10 cellular contexts compared by ENCODE assay signal in genomic region chr11:119618208-119618909, GRCh38.
DNase-seq lines count a peak whose midpoint lies in the region; ATAC-seq and TF ChIP-seq lines count a peak whose summit lies in the region.
"Had no signal": no experiment of that assay in that cellular context is flagged by ENCODE, and none has a peak within 500 bp of the region (broad histone marks: within the 10 kb centered on the region; RNA-seq: fewer than 3 reads in every experiment).

No MANE protein-coding gene starts in this region.

- peaks cover 6% of the 10 kb centered on the region for H3K27me3 Mint-ChIP-seq in endodermal cell (ENCODE audit: insufficient read depth)
- peaks cover 18% of the 10 kb centered on the region for H3K27me3 Mint-ChIP-seq in T-helper 17 cell

- H3K9me3 Mint-ChIP-seq in endodermal cell: no peaks in the 10 kb centered on the region

- H3K27ac Mint-ChIP-seq in endodermal cell (peak overlapping the region; percentile 26), T-helper 17 cell (no peak overlapping the region)

- H3K4me3 ChIP-seq in BLaER1 (no peak overlapping the region), endodermal cell (ENCODE audit: low read length) (no peak overlapping the region)

- H3K36me3 Mint-ChIP-seq in endodermal cell (ENCODE audit: low read depth) (no peaks in the 10 kb centered on the region), T-helper 17 cell (ENCODE audit: low read depth) (no peaks in the 10 kb centered on the region)

- H3K4me2 ChIP-seq in BLaER1: peak overlapping the region; percentile 74

- TF ChIP-seq CTCF in endodermal cell (conservative IDR thresholded peaks at IDR 0.05): no peak

- H3K4me3 Mint-ChIP-seq in endodermal cell (no peak overlapping the region), T-helper 17 cell (no peak overlapping the region)

- H3K27me3 ChIP-seq in BLaER1: no peaks in the 10 kb centered on the region
- no peaks in the 10 kb centered on the region for H3K27me3 ChIP-seq in endodermal cell (ENCODE audit: control insufficient read depth, insufficient read depth, low read length, poor library complexity, severe bottlenecking)

- peaks cover 76% of the 10 kb centered on the region for H3K4me1 ChIP-seq in BLaER1
- H3K4me1 ChIP-seq in endodermal cell (ENCODE audit: control insufficient read depth, insufficient read depth, low read length): peaks cover 30% of the 10 kb centered on the region

- no peaks in the 10 kb centered on the region for H3K36me3 ChIP-seq in BLaER1
- no peaks in the 10 kb centered on the region for H3K36me3 ChIP-seq in endodermal cell (ENCODE audit: control insufficient read depth, insufficient read depth, low read length)

- DNase-seq in NCI-H69 (lab: John Stamatoyannopoulos, UW) (peak; percentile 37), endodermal cell (no peak), medulla oblongata (ENCODE audit: extremely low spot score) (peak; percentile 97), T-helper 17 cell (no peak)
- no peak for DNase-seq in stimulated activated CD4-positive, alpha-beta T cell treated with anti-CD3 and anti-CD28 coated beads, Interleukin-15, amount 100 ng/mL, for 24 hours
- DNase-seq: NCI-H1105; NK-92 treated with Interleukin-12 subunit alpha and Interleukin-12 subunit beta, amount 100 ng/mL, for 24 hours had no signal

- H3K9me3 ChIP-seq in BLaER1: no peaks in the 10 kb centered on the region
- no peaks in the 10 kb centered on the region for H3K9me3 ChIP-seq in endodermal cell (ENCODE audit: control insufficient read depth, low read length)
- H3K9me3 ChIP-seq in T-helper 17 cell (ENCODE audit: control insufficient read depth, low read length, poor library complexity, severe bottlenecking): no peaks in the 10 kb centered on the region

- H3K9ac ChIP-seq in BLaER1 (peak overlapping the region; percentile 10; the same call in 1 of the 2 replicates), endodermal cell (ENCODE audit: extremely low read depth, low read length, poor library complexity, severe bottlenecking) (no peak overlapping the region)

- H4K20me1 ChIP-seq in BLaER1: no peaks in the 10 kb centered on the region

- H3K4me1 Mint-ChIP-seq in endodermal cell (peaks cover 52% of the 10 kb centered on the region), T-helper 17 cell (peaks cover 15% of the 10 kb centered on the region)

- 41 to 48% methylated on average over 6 to 8 of the region's 8 CpGs for WGBS in endodermal cell (ENCODE audit: insufficient coverage in 1 of 2, insufficient read length in 1 of 2), 2 experiments

- ATAC-seq in GM19351 (IDR thresholded peaks at IDR 0.05; ENCODE audit: unreplicated experiment) (no peak), HG02678 (IDR thresholded peaks at IDR 0.05; ENCODE audit: unreplicated experiment) (no peak), T-helper 17 cell (no peak)

- peak overlapping the region; percentile 58; the same call in 1 of the 2 replicates for H3K27ac ChIP-seq in BLaER1
- peak overlapping the region; percentile 18 for H3K27ac ChIP-seq in endodermal cell (ENCODE audit: low read depth, low read length)

Comparison
In these comparisons a context has a peak if more than half of its experiments do, and no peak if none do; other contexts are left out.
1. DNase-seq: peak in NCI-H69 (single experiment) and medulla oblongata (single experiment); none in endodermal cell (single experiment), stimulated activated CD4-positive, alpha-beta T cell treated with anti-CD3 and anti-CD28 coated beads, Interleukin-15, amount 100 ng/mL, for 24 hours (single experiment) and T-helper 17 cell (0 of 3).